In genomic region chr1:12466816-12467215, GRCh38 we compare ENCODE assay signal across 1 cellular context.
TF ChIP-seq lines count a peak whose summit lies in the region.

No MANE protein-coding gene starts in this region.

TF ChIP-seq in K562, 482 proteins besides CTCF, POLR2A, EP300 and RAD21 (continued from another document):
- peak; percentile 47; the same call in 1 of the 2 replicates for TF ChIP-seq ZNF592 (IDR thresholded peaks at IDR 0.05)
